Comparison of ENCODE assay signal across 8 cellular contexts in the genomic region with DNA sequence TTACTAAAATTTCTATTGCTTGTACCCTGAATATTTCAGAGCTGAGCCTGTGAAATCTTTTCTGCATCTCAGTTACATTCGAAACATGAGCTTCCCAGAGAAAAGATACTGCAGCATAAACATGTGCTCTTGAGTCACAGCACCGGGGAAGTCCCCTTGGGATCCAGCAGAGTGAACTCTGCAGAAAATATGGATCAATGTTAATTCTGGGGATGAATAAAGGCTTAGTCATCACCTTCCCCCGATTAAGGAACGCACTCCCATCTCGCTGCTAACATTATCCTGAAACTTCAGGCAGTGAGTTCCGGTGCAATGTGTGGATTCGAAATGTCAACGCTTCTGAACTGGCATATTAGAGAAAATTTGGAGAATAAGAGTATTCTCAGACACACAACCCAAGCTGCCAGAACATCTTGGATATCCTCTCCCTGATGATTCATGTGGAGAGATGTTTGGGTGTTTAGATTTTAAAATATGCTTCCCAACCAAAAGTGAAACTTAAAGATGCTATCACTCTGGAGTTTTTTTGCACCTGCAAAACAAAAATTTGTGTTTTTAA.
DNase-seq lines count a peak whose midpoint lies in the region; ATAC-seq and TF ChIP-seq lines count a peak whose summit lies in the region.

No MANE protein-coding gene starts in this region.

- peaks cover 8 to 26% (median 18%) of the 10 kb centered on the region in 11 experiments for H3K36me3 ChIP-seq in BLaER1 treated with 17β-estradiol and CSF1 and Interleukin-3, amounts not matched to agents 10 nM and 100 nM

- TF ChIP-seq CTCF in cardiac fibroblast (IDR thresholded peaks at IDR 0.05; ENCODE audit: low read depth, low read length) = no peak

- peak overlapping the region; percentile 25 to 54 (median 48); a peak in 19 of 20 replicates for H3K4me3 ChIP-seq in BLaER1 treated with 17β-estradiol and CSF1 and Interleukin-3, amounts not matched to agents 10 nM and 100 nM
- peak overlapping the region in 1 of 2 donors; percentile 48 for H3K4me3 ChIP-seq in cardiac fibroblast (replicated peaks in 1 of 2; ENCODE audit: low read depth in 2 of 2, low read length in 2 of 2)

- H3K9me3 ChIP-seq in BLaER1 treated with 17β-estradiol and CSF1 and Interleukin-3, amounts not matched to agents 10 nM and 100 nM (replicated peaks in 1 of 11) = peaks cover 18 to 25% (median 23%) of the 10 kb centered on the region in 11 experiments

- ATAC-seq in HG03045 (IDR thresholded peaks at IDR 0.05; ENCODE audit: unreplicated experiment) = no peak
- no peak for ATAC-seq in GM21360 (IDR thresholded peaks at IDR 0.05; ENCODE audit: unreplicated experiment)
- no peak for ATAC-seq in GM19455 (IDR thresholded peaks at IDR 0.05; ENCODE audit: unreplicated experiment)

- H3K9ac ChIP-seq in BLaER1 treated with 17β-estradiol and CSF1 and Interleukin-3, amounts not matched to agents 10 nM and 100 nM = peak overlapping the region; percentile 0 to 87 (median 73); a peak in 20 of 22 replicates

- H3K4me1 ChIP-seq in BLaER1 treated with 17β-estradiol and CSF1 and Interleukin-3, amounts not matched to agents 10 nM and 100 nM = peaks cover 77 to 86% (median 83%) of the 10 kb centered on the region in 10 experiments

- peaks cover 0 to 3% (median 0%) of the 10 kb centered on the region in 11 experiments; a peak in 1 of 22 replicates for H4K20me1 ChIP-seq in BLaER1 treated with 17β-estradiol and CSF1 and Interleukin-3, amounts not matched to agents 10 nM and 100 nM

- DNase-seq in LHCN-M2 (ENCODE audit: low read depth) (peak; percentile 96), cardiac fibroblast (ENCODE audit: low read depth in 2 of 2) (peak; percentile 96 to 97), mucosa of gallbladder (ENCODE audit: low spot score) (peak; percentile 80)
- no peak for DNase-seq in effector CD4-positive, alpha-beta T cell

- peak overlapping the region; percentile 8 to 98 (median 87); a peak in 21 of 22 replicates for H3K27ac ChIP-seq in BLaER1 treated with 17β-estradiol and CSF1 and Interleukin-3, amounts not matched to agents 10 nM and 100 nM

- no peaks in the 10 kb centered on the region for H3K27me3 ChIP-seq in BLaER1 treated with 17β-estradiol and CSF1 and Interleukin-3, amounts not matched to agents 10 nM and 100 nM

- H3K4me2 ChIP-seq in BLaER1 treated with 17β-estradiol and CSF1 and Interleukin-3, amounts not matched to agents 10 nM and 100 nM = peak overlapping the region; percentile 71 to 99 (median 93)
